Comparison of ENCODE assay signal across 8 cellular contexts in genomic region chr17:28902819-28903545, GRCh38. TPM values are rescaled to one million over a fixed set of nuclear protein-coding genes. Genes with fewer than 3 reads are reported as not detected.
A peak's percentile ranks its signal among the peaks of the same experiment; 100 is the strongest.
DNase-seq lines count a peak whose midpoint lies in the region; ATAC-seq and TF ChIP-seq lines count a peak whose summit lies in the region.

Gene DHRS13, minus strand, starts transcription at chr17:28903079. Its CDS starts 135 bp downstream, at chr17:28902944.

- H3K9me3 ChIP-seq in right atrium auricular region (no peaks in the 10 kb centered on the region), vagina (no peaks in the 10 kb centered on the region)

- H3K4me1 ChIP-seq in right atrium auricular region (peaks cover 0 to 40% of the 10 kb centered on the region in 2 donors), vagina (peaks cover 49% of the 10 kb centered on the region)

- TF ChIP-seq CTCF in right atrium auricular region (IDR thresholded peaks at IDR 0.05), result peak; percentile 75 to 90
- TF ChIP-seq CTCF in vagina (IDR thresholded peaks at IDR 0.05), result peak; percentile 68 to 91 (median 78)

- ATAC-seq in HG02885 (IDR thresholded peaks at IDR 0.05; ENCODE audit: poor library complexity, unreplicated experiment), result peak; percentile 88

- H3K27me3 ChIP-seq in right atrium auricular region (no peaks in the 10 kb centered on the region), vagina (no peaks in the 10 kb centered on the region)

- intact Hi-C loops in vagina (cut with DNase I), result no loop called here

- H3K27ac ChIP-seq in angular gyrus (ENCODE audit: low read depth, low read length) (peak within 1 kb of the TSS; percentile 44), right atrium auricular region (peak within 1 kb of the TSS; percentile 74 to 77), vagina (peak within 1 kb of the TSS; percentile 89)

- TF ChIP-seq POLR2A in GM15510 (IDR thresholded peaks at IDR 0.05; ENCODE audit: borderline replicate concordance, extremely low read depth, insufficient read length) (peak; percentile 62), vagina (IDR thresholded peaks at IDR 0.05) (no peak)

- H3K4me3 ChIP-seq in right atrium auricular region (peak within 1 kb of the TSS; percentile 64), vagina (peak within 1 kb of the TSS; percentile 65 to 69)

- DNase-seq in NCI-H1694 (lab: John Stamatoyannopoulos, UW) (peak; percentile 81), T-helper 2 cell (peak; percentile 86 to 97 (median 93)), right atrium auricular region (ENCODE audit: low spot score) (peak; percentile 72), putamen (ENCODE audit: low spot score) (peak; percentile 80), vagina (ENCODE audit: extremely low spot score in 2 of 2) (no peak)

- H3K36me3 ChIP-seq in right atrium auricular region (peaks cover 19% of the 10 kb centered on the region), vagina (peaks cover 0 to 15% of the 10 kb centered on the region in 2 donors)

RNA-seq across cellular contexts. Expression of gene DHRS13, which starts in this region (rescaled TPM):
- total RNA-seq in right atrium auricular region (1 to 10 TPM; 2.5 to 3.9 TPM), vagina (11.8 TPM)

Comparison
In these comparisons a context has a peak if more than half of its experiments do, and no peak if none do; other contexts are left out.
1. DNase-seq: peak in NCI-H1694 (single experiment), T-helper 2 cell (5 of 5), right atrium auricular region (single experiment) and putamen (single experiment); none in vagina (0 of 2).
2. Peak in every context shown above with its lines, with median percentiles within 50 percentile points of each other: H3K27ac ChIP-seq.